In the genomic region with DNA sequence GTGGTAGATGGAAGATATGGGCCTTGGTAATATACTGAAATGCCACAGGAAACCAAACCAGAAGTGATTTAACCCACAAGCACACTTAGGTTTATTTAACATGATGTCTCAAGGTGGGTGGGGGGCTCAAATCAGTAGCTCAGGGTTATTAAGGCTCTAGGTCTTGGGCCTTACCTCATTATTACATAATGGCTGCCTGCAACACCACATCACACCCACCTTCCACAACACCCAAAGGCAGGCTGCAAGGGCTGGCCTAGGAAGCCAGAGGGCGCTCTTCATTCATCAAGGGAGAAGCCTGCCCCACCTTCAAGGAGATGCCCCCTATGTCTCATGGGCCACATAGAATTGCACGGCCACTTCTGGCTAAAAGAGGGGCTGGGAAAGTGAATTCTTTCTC, we compare ENCODE assay signal across 10 cellular contexts. TPM values are rescaled to one million over a fixed set of nuclear protein-coding genes. Genes with fewer than 3 reads are reported as not detected.
A peak's percentile ranks its signal among the peaks of the same experiment; 100 is the strongest.
DNase-seq lines count a peak whose midpoint lies in the region; ATAC-seq, FAIRE-seq and TF ChIP-seq lines count a peak whose summit lies in the region.
"Had no signal": no experiment of that assay in that cellular context is flagged by ENCODE, and none has a peak within 500 bp of the region (broad histone marks: within the 10 kb centered on the region; RNA-seq: fewer than 3 reads in every experiment).

No MANE protein-coding gene starts in this region.

- in situ Hi-C loops in K562 (cut with MboI), result no loop called here

- peak; percentile 71 for FAIRE-seq in K562 (lab: Jason Lieb, UNC)

- DNase-seq in GM12865 (ENCODE audit: low read depth) (peak; percentile 19), HFFc6 (no peak), K562 (ENCODE audit: extremely low read depth in 1 of 4, low spot score in 3 of 4) (peak in 3 of 4 experiments; percentile 36 to 55 (median 55)), NCI-H1436 (lab: John Stamatoyannopoulos, UW) (no peak)
- DNase-seq: COR-L47, NCI-H1105, NCI-H748 treated with DMSO at 0.1 percent for 48 hours, SW 1271 had no signal

- TF ChIP-seq RAD21 in K562 (CRISPR knock-in tag; conservative IDR thresholded peaks at IDR 0.05 in 1 of 2, IDR thresholded peaks at IDR 0.05 in 1 of 2), result peak in 1 of 2 experiments; percentile 56; a peak in 2 of 4 replicates

- no peaks in the 10 kb centered on the region for H3K9me1 ChIP-seq in K562 (ENCODE audit: control insufficient read depth, insufficient read depth, low read length)

- H3K27ac ChIP-seq in K562 (ENCODE audit: extremely low read depth, low read depth, low read length), result no peak overlapping the region

- H3K4me3 ChIP-seq in GM12865 (ENCODE audit: low read depth, low read length), result no peak overlapping the region
- H3K4me3 ChIP-seq in K562, result no peak overlapping the region

- peaks cover 83% of the 10 kb centered on the region for H3K9me3 Mint-ChIP-seq in HFFc6

- H4K20me1 ChIP-seq in K562 (replicated peaks; ENCODE audit: control insufficient read depth, insufficient read depth, low read length), result no peaks in the 10 kb centered on the region

- no peaks in the 10 kb centered on the region for H3K9me3 ChIP-seq in K562 (replicated peaks; ENCODE audit: control insufficient read depth, insufficient read depth, low read depth, low read length)

- no peaks in the 10 kb centered on the region for H3K79me2 ChIP-seq in K562 (ENCODE audit: control insufficient read depth, insufficient read depth, low read length)

- H3K4me3 Mint-ChIP-seq in HFFc6, result no peak overlapping the region
- H3K4me3 Mint-ChIP-seq: mesothelial cell of epicardium had no signal

- H3K27me3 Mint-ChIP-seq in HFFc6 (ENCODE audit: insufficient read depth), result no peaks in the 10 kb centered on the region; the same call in 1 of the 2 replicates

- no TSS peak for BruUV-seq in K562 (replicated peaks; lab: Mats Ljungman, UMichigan)

- intact Hi-C loops in K562 (cut with micrococcal nuclease), result loop anchor here (1.0 to 10.0 kb wide), 2 partner anchors 90 to 174 kb away; no protein-coding TSS in a partner anchor

- H3K36me3 Mint-ChIP-seq in HFFc6 (ENCODE audit: low read depth), result no peaks in the 10 kb centered on the region; the same call in 1 of the 2 replicates
- H3K36me3 Mint-ChIP-seq: mesothelial cell of epicardium had no signal

- no peaks in the 10 kb centered on the region for H3K36me3 ChIP-seq in K562 (ENCODE audit: control insufficient read depth, insufficient read depth, low read length)

- no peak overlapping the region for H3K4me2 ChIP-seq in K562 (ENCODE audit: insufficient read depth, low read length)

- peaks cover 27 to 69% of the 10 kb centered on the region in 2 experiments for H3K27me3 ChIP-seq in K562 (ENCODE audit: control insufficient read depth in 2 of 2, insufficient read depth in 2 of 2, low read length in 2 of 2)

- no peak for TF ChIP-seq EP300 in K562 (IDR thresholded peaks at IDR 0.05; ENCODE audit: low read length)

- H3K4me1 ChIP-seq in K562 (replicated peaks in 1 of 2; ENCODE audit: control insufficient read depth in 2 of 2, insufficient read depth in 2 of 2, low read length in 2 of 2), result no peaks in the 10 kb centered on the region; a peak in 1 of 5 replicates

- CTCF ChIA-PET in K562 (lab: Yijun Ruan, JAX; ENCODE audit: low intra/inter-chr PET ratio), result no interaction called here

- POLR2A ChIA-PET in K562 (lab: Yijun Ruan, JAX), result interaction anchor here (1.3 kb wide), 1 partner anchor 11 kb away, joined by 3 read pairs; no protein-coding TSS in a partner anchor

- WGBS in K562 (ENCODE audit: insufficient coverage, low coverage, missing lambda C conversion rate), result 8% methylated on average over 2 of the region's 2 CpGs

- H3K27ac Mint-ChIP-seq in HFFc6, result no peak overlapping the region; the same call in 1 of the 2 replicates
- H3K27ac Mint-ChIP-seq: mesothelial cell of epicardium had no signal

- no peak for TF ChIP-seq POLR2A in K562 (conservative IDR thresholded peaks at IDR 0.05)

- peak; percentile 51; the same call in 2 of the 3 replicates for ATAC-seq in K562
- ATAC-seq in HG02588 (IDR thresholded peaks at IDR 0.05; ENCODE audit: unreplicated experiment), result no peak

- no peaks in the 10 kb centered on the region for H3K4me1 Mint-ChIP-seq in HFFc6 (ENCODE audit: low read depth)
- H3K4me1 Mint-ChIP-seq: mesothelial cell of epicardium had no signal

- no peak overlapping the region for H3K9ac ChIP-seq in K562 (ENCODE audit: insufficient read depth in 1 of 2, low read depth in 2 of 2, low read length in 2 of 2)

- no peak for TF ChIP-seq CTCF in GM12865 (IDR thresholded peaks at IDR 0.05; ENCODE audit: insufficient read depth, low read depth, low read length, missing control alignments)
- peak; percentile 36; the same call in 1 of the 2 replicates for TF ChIP-seq CTCF in HFFc6 (IDR thresholded peaks at IDR 0.05)
- peak; percentile 61 to 77 (median 63); a peak in 5 of 6 replicates for TF ChIP-seq CTCF in K562 (IDR thresholded peaks at IDR 0.05 in 2 of 3, conservative IDR thresholded peaks at IDR 0.05 in 1 of 3; ENCODE audit: insufficient read depth in 2 of 3, low read depth in 1 of 3, low read length in 3 of 3)

- no peak overlapping the region for H2AFZ ChIP-seq in K562 (ENCODE audit: low read depth, low read length)

RNA-seq across cellular contexts. Expression of a gene that starts 6.0 kb away (rescaled TPM):
- not detected for total RNA-seq in HFFc6 (2021; fragmentation: NEBNext Ultra II Directional; extraction: Animal tissue kit (Norgen Biotek cat#: 25700))
- not detected in 2 replicates for total RNA-seq in K562 (2011; cell fraction: chromatin; rRNA removed; ENCODE audit: low replicate concordance)
- total RNA-seq in K562 (2011; cell fraction: nucleolus; rRNA removed), result not detected in 2 replicates
- not detected in 2 replicates for total RNA-seq in K562 (2011; cell fraction: nucleoplasm; rRNA removed)
- total RNA-seq in K562 (2014; rRNA removed), result not detected in 2 replicates
- not detected in 2 replicates for total RNA-seq in K562 (2014; rRNA removed; fragmentation: Illumina TruSeq; extraction: Trizol)
- total RNA-seq in K562 (2015; rRNA removed; fragmentation: Illumina TruSeq; extraction: Trizol), result not detected in 2 replicates
- total RNA-seq in K562 (2021), result 0.31 and 0.98 TPM in 2 replicates
- not detected in 2 replicates for polyA plus RNA-seq in K562 (2011; rRNA removed)
- 0.37 TPM in 1 of 2 replicates, not detected in the other for polyA plus RNA-seq in K562 (2011; cell fraction: cytosol; rRNA removed)
- polyA plus RNA-seq in K562 (2011; cell fraction: nucleus; rRNA removed), result not detected in 2 replicates
- polyA plus RNA-seq in K562 (2012), result 0.43 TPM in 1 of 2 replicates, not detected in the other
- not detected in 2 replicates for polyA plus RNA-seq in K562 (2014; fragmentation: Illumina TruSeq; extraction: Trizol)
- polyA plus RNA-seq in K562 (2014; fragmentation: Nextera tagmentation; extraction: Ambion mirVana), result not detected
- polyA plus RNA-seq in K562 (2014; rRNA removed), result not detected in 2 replicates
- polyA minus RNA-seq in K562 (2011; rRNA and poly(A)+ RNA removed), result not detected in 2 replicates
- not detected in 2 replicates for polyA minus RNA-seq in K562 (2011; cell fraction: cytosol; rRNA and poly(A)+ RNA removed)
- polyA minus RNA-seq in K562 (2011; cell fraction: nucleus; rRNA and poly(A)+ RNA removed), result not detected in 2 replicates
- total RNA-seq: mesothelial cell of epicardium had no signal

RNA-seq across cellular contexts. Expression of a gene that starts 9.5 kb away (rescaled TPM):
- total RNA-seq in HFFc6 (2021; fragmentation: NEBNext Ultra II Directional; extraction: Animal tissue kit (Norgen Biotek cat#: 25700)), result not detected
- total RNA-seq in K562 (2011; cell fraction: chromatin; rRNA removed; ENCODE audit: low replicate concordance), result not detected in 2 replicates
- not detected in 2 replicates for total RNA-seq in K562 (2011; cell fraction: nucleolus; rRNA removed)
- not detected in 2 replicates for total RNA-seq in K562 (2011; cell fraction: nucleoplasm; rRNA removed)
- total RNA-seq in K562 (2014; rRNA removed) (not detected in 2 replicates), K562 (2014; rRNA removed; fragmentation: Illumina TruSeq; extraction: Trizol) (not detected in 2 replicates), K562 (2015; rRNA removed; fragmentation: Illumina TruSeq; extraction: Trizol) (not detected in 2 replicates), K562 (2021) (not detected in 2 replicates)
- polyA plus RNA-seq in K562 (2011; rRNA removed) (not detected in 2 replicates), K562 (2014; fragmentation: Illumina TruSeq; extraction: Trizol) (not detected in 2 replicates), K562 (2014; fragmentation: Nextera tagmentation; extraction: Ambion mirVana) (not detected), K562 (2014; rRNA removed) (not detected in 2 replicates)
- not detected in 2 replicates for polyA plus RNA-seq in K562 (2011; cell fraction: cytosol; rRNA removed)
- polyA plus RNA-seq in K562 (2011; cell fraction: nucleus; rRNA removed), result not detected in 2 replicates
- not detected in 2 replicates for polyA plus RNA-seq in K562 (2012)
- polyA minus RNA-seq in K562 (2011; rRNA and poly(A)+ RNA removed), result not detected in 2 replicates
- polyA minus RNA-seq in K562 (2011; cell fraction: cytosol; rRNA and poly(A)+ RNA removed), result not detected in 2 replicates
- polyA minus RNA-seq in K562 (2011; cell fraction: nucleus; rRNA and poly(A)+ RNA removed), result not detected in 2 replicates
- total RNA-seq: mesothelial cell of epicardium had no signal

RNA-seq across cellular contexts. Expression of a gene that starts 35.5 kb away (rescaled TPM):
- total RNA-seq in HFFc6 (2021; fragmentation: NEBNext Ultra II Directional; extraction: Animal tissue kit (Norgen Biotek cat#: 25700)), result not detected
- total RNA-seq in K562 (2011; cell fraction: chromatin; rRNA removed; ENCODE audit: low replicate concordance), result 0.21 TPM in 1 of 2 replicates, not detected in the other
- not detected in 2 replicates for total RNA-seq in K562 (2011; cell fraction: nucleolus; rRNA removed)
- total RNA-seq in K562 (2011; cell fraction: nucleoplasm; rRNA removed), result not detected in 2 replicates
- total RNA-seq in K562 (2014; rRNA removed), result not detected in 2 replicates
- not detected in 2 replicates for total RNA-seq in K562 (2014; rRNA removed; fragmentation: Illumina TruSeq; extraction: Trizol)
- not detected in 2 replicates for total RNA-seq in K562 (2015; rRNA removed; fragmentation: Illumina TruSeq; extraction: Trizol)
- total RNA-seq in K562 (2021), result not detected in 2 replicates
- 0.04 and 0.07 TPM in 2 replicates for polyA plus RNA-seq in K562 (2011; rRNA removed)
- 0.13 and 0.25 TPM in 2 replicates for polyA plus RNA-seq in K562 (2011; cell fraction: cytosol; rRNA removed)
- 0.18 TPM in 2 replicates for polyA plus RNA-seq in K562 (2011; cell fraction: nucleus; rRNA removed)
- polyA plus RNA-seq in K562 (2012), result 0.03 and 0.04 TPM in 2 replicates
- polyA plus RNA-seq in K562 (2014; fragmentation: Illumina TruSeq; extraction: Trizol), result not detected in 2 replicates
- polyA plus RNA-seq in K562 (2014; fragmentation: Nextera tagmentation; extraction: Ambion mirVana), result not detected
- not detected in 2 replicates for polyA plus RNA-seq in K562 (2014; rRNA removed)
- not detected in 2 replicates for polyA minus RNA-seq in K562 (2011; rRNA and poly(A)+ RNA removed)
- polyA minus RNA-seq in K562 (2011; cell fraction: cytosol; rRNA and poly(A)+ RNA removed), result 2.2 TPM in 1 of 2 replicates, not detected in the other
- polyA minus RNA-seq in K562 (2011; cell fraction: nucleus; rRNA and poly(A)+ RNA removed), result 1.1 TPM in 1 of 2 replicates, not detected in the other
- total RNA-seq: mesothelial cell of epicardium had no signal

RNA-seq across cellular contexts. Expression of a gene that starts 43.4 kb away (rescaled TPM):
- not detected for total RNA-seq in HFFc6 (2021; fragmentation: NEBNext Ultra II Directional; extraction: Animal tissue kit (Norgen Biotek cat#: 25700))
- 1.1 and 3.3 TPM in 2 replicates for total RNA-seq in K562 (2011; cell fraction: chromatin; rRNA removed; ENCODE audit: low replicate concordance)
- total RNA-seq in K562 (2011; cell fraction: nucleolus; rRNA removed), result 3.2 and 3.8 TPM in 2 replicates
- total RNA-seq in K562 (2011; cell fraction: nucleoplasm; rRNA removed), result 1.0 and 2.0 TPM in 2 replicates
- total RNA-seq in K562 (2014; rRNA removed) (1.4 and 2.9 TPM in 2 replicates), K562 (2014; rRNA removed; fragmentation: Illumina TruSeq; extraction: Trizol) (0.35 and 0.47 TPM in 2 replicates), K562 (2015; rRNA removed; fragmentation: Illumina TruSeq; extraction: Trizol) (0.90 and 1.1 TPM in 2 replicates), K562 (2021) (1.5 and 1.8 TPM in 2 replicates)
- polyA plus RNA-seq in K562 (2011; rRNA removed) (1.4 and 4.4 TPM in 2 replicates), K562 (2014; fragmentation: Illumina TruSeq; extraction: Trizol) (1.1 and 1.4 TPM in 2 replicates), K562 (2014; fragmentation: Nextera tagmentation; extraction: Ambion mirVana) (under 1 TPM; 0.23 to 0.25 TPM), K562 (2014; rRNA removed) (1.0 and 1.4 TPM in 2 replicates)
- 2.1 and 4.7 TPM in 2 replicates for polyA plus RNA-seq in K562 (2011; cell fraction: cytosol; rRNA removed)
- polyA plus RNA-seq in K562 (2011; cell fraction: nucleus; rRNA removed), result 24.2 and 29.1 TPM in 2 replicates
- 1.1 and 1.5 TPM in 2 replicates for polyA plus RNA-seq in K562 (2012)
- 1.4 and 2.2 TPM in 2 replicates for polyA minus RNA-seq in K562 (2011; rRNA and poly(A)+ RNA removed)
- 1.3 and 3.1 TPM in 2 replicates for polyA minus RNA-seq in K562 (2011; cell fraction: cytosol; rRNA and poly(A)+ RNA removed)
- 7.9 and 15.2 TPM in 2 replicates for polyA minus RNA-seq in K562 (2011; cell fraction: nucleus; rRNA and poly(A)+ RNA removed)
- total RNA-seq: mesothelial cell of epicardium had no signal

RNA-seq across cellular contexts. Expression of a gene that starts 45.1 kb away (rescaled TPM):
- not detected for total RNA-seq in HFFc6 (2021; fragmentation: NEBNext Ultra II Directional; extraction: Animal tissue kit (Norgen Biotek cat#: 25700))
- not detected in 2 replicates for total RNA-seq in K562 (2011; cell fraction: chromatin; rRNA removed; ENCODE audit: low replicate concordance)
- not detected in 2 replicates for total RNA-seq in K562 (2011; cell fraction: nucleolus; rRNA removed)
- not detected in 2 replicates for total RNA-seq in K562 (2011; cell fraction: nucleoplasm; rRNA removed)
- total RNA-seq in K562 (2014; rRNA removed) (not detected in 2 replicates), K562 (2014; rRNA removed; fragmentation: Illumina TruSeq; extraction: Trizol) (not detected in 2 replicates), K562 (2015; rRNA removed; fragmentation: Illumina TruSeq; extraction: Trizol) (not detected in 2 replicates), K562 (2021) (0.72 and 0.78 TPM in 2 replicates)
- polyA plus RNA-seq in K562 (2011; rRNA removed) (0.07 TPM in 1 of 2 replicates, not detected in the other), K562 (2014; fragmentation: Illumina TruSeq; extraction: Trizol) (not detected in 2 replicates), K562 (2014; fragmentation: Nextera tagmentation; extraction: Ambion mirVana) (not detected), K562 (2014; rRNA removed) (not detected in 2 replicates)
- polyA plus RNA-seq in K562 (2011; cell fraction: cytosol; rRNA removed), result not detected in 2 replicates
- not detected in 2 replicates for polyA plus RNA-seq in K562 (2011; cell fraction: nucleus; rRNA removed)
- polyA plus RNA-seq in K562 (2012), result 0.22 TPM in 1 of 2 replicates, not detected in the other
- not detected in 2 replicates for polyA minus RNA-seq in K562 (2011; rRNA and poly(A)+ RNA removed)
- not detected in 2 replicates for polyA minus RNA-seq in K562 (2011; cell fraction: cytosol; rRNA and poly(A)+ RNA removed)
- polyA minus RNA-seq in K562 (2011; cell fraction: nucleus; rRNA and poly(A)+ RNA removed), result not detected in 2 replicates
- total RNA-seq: mesothelial cell of epicardium had no signal

Comparison
In these comparisons a context has a peak if more than half of its experiments do, and no peak if none do; other contexts are left out.
1. DNase-seq: peak in GM12865 (single experiment) and K562 (3 of 4); none in HFFc6 (single experiment) and NCI-H1436 (single experiment).